In genomic region chr1:18646776-18647410, GRCh38 we compare ENCODE assay signal across 15 cellular contexts. TPM values are rescaled to one million over a fixed set of nuclear protein-coding genes. Genes with fewer than 3 reads are reported as not detected.
DNase-seq lines count a peak whose midpoint lies in the region; ATAC-seq, FAIRE-seq and TF ChIP-seq lines count a peak whose summit lies in the region.
"Had no signal": no experiment of that assay in that cellular context is flagged by ENCODE, and none has a peak within 500 bp of the region (broad histone marks: within the 10 kb centered on the region; RNA-seq: fewer than 3 reads in every experiment).

No MANE protein-coding gene starts in this region.

- no peak overlapping the region for H3K27ac Mint-ChIP-seq in endodermal cell
- H3K27ac Mint-ChIP-seq: dendritic cell treated with granulocyte-macrophage colony-stimulating factor and Interleukin-4, amounts not matched to agents 40 ng/mL and 50 ng/mL, for 4 days; natural killer cell had no signal

- no peaks in the 10 kb centered on the region for H3K36me3 Mint-ChIP-seq in endodermal cell (ENCODE audit: low read depth)
- H3K36me3 Mint-ChIP-seq: natural killer cell had no signal

- H3K27ac ChIP-seq in BLaER1 (no peak overlapping the region), endodermal cell (ENCODE audit: low read depth, low read length) (peak overlapping the region; percentile 34), pancreas (no peak overlapping the region)
- no peak overlapping the region for H3K27ac ChIP-seq in effector memory CD4-positive, alpha-beta T cell (ENCODE audit: insufficient read depth, low read length, poor library complexity, severe bottlenecking)

- H3K4me1 ChIP-seq in BLaER1 (peaks cover 10% of the 10 kb centered on the region; the same call in 1 of the 2 replicates), endodermal cell (ENCODE audit: control insufficient read depth, insufficient read depth, low read length) (peaks cover 7% of the 10 kb centered on the region), pancreas (peaks cover 0 to 3% (median 0%) of the 10 kb centered on the region in 3 donors)
- H3K4me1 ChIP-seq in effector memory CD4-positive, alpha-beta T cell (ENCODE audit: control insufficient read depth, insufficient read depth, low read length, poor library complexity, severe bottlenecking) = peaks cover 10% of the 10 kb centered on the region
- H3K4me1 ChIP-seq: HAP-1 had no signal

- H3K4me3 Mint-ChIP-seq in endodermal cell = no peak overlapping the region
- H3K4me3 Mint-ChIP-seq: dendritic cell treated with granulocyte-macrophage colony-stimulating factor and Interleukin-4, amounts not matched to agents 40 ng/mL and 50 ng/mL, for 4 days; natural killer cell had no signal

- peaks cover 56% of the 10 kb centered on the region for H3K4me1 Mint-ChIP-seq in endodermal cell

- ATAC-seq in pancreas (peak; percentile 25 to 73 (median 52)), HG03342 (IDR thresholded peaks at IDR 0.05; ENCODE audit: unreplicated experiment) (no peak)
- ATAC-seq: natural killer cell had no signal

- no peak overlapping the region for H3K4me2 ChIP-seq in BLaER1

- intact Hi-C loops in pancreas (cut with DNase I) = no loop called here

- no peaks in the 10 kb centered on the region for H3K36me3 ChIP-seq in BLaER1
- H3K36me3 ChIP-seq in endodermal cell (ENCODE audit: control insufficient read depth, insufficient read depth, low read length) = no peaks in the 10 kb centered on the region
- H3K36me3 ChIP-seq in pancreas = no peaks in the 10 kb centered on the region
- H3K36me3 ChIP-seq in effector memory CD4-positive, alpha-beta T cell (ENCODE audit: control insufficient read depth, insufficient read depth, low read length) = no peaks in the 10 kb centered on the region
- H3K36me3 ChIP-seq: HAP-1 had no signal

- H3K9ac ChIP-seq in BLaER1 (no peak overlapping the region), endodermal cell (ENCODE audit: extremely low read depth, low read length, poor library complexity, severe bottlenecking) (no peak overlapping the region)

- peak overlapping the region; percentile 36; the same call in 1 of the 2 replicates for H3K4me3 ChIP-seq in BLaER1
- H3K4me3 ChIP-seq in endodermal cell (ENCODE audit: low read length) = no peak overlapping the region
- peak overlapping the region in 3 of 4 donors; percentile 12 to 41 (median 24) for H3K4me3 ChIP-seq in pancreas
- no peak overlapping the region for H3K4me3 ChIP-seq in effector memory CD4-positive, alpha-beta T cell (ENCODE audit: insufficient read depth, low read depth, low read length, poor library complexity, severe bottlenecking)
- H3K4me3 ChIP-seq: HAP-1 had no signal

- H3K9me3 Mint-ChIP-seq in endodermal cell = no peaks in the 10 kb centered on the region
- H3K9me3 Mint-ChIP-seq: dendritic cell treated with granulocyte-macrophage colony-stimulating factor and Interleukin-4, amounts not matched to agents 40 ng/mL and 50 ng/mL, for 4 days; natural killer cell had no signal

- FAIRE-seq in pancreas (lab: Jason Lieb, UNC) (no peak), D721Med (lab: Jason Lieb, UNC) (no peak)

- peaks cover 82% of the 10 kb centered on the region for H4K20me1 ChIP-seq in BLaER1

- H3K9me3 ChIP-seq in BLaER1 (no peaks in the 10 kb centered on the region), endodermal cell (ENCODE audit: control insufficient read depth, low read length) (no peaks in the 10 kb centered on the region), pancreas (no peaks in the 10 kb centered on the region)
- no peaks in the 10 kb centered on the region for H3K9me3 ChIP-seq in effector memory CD4-positive, alpha-beta T cell (ENCODE audit: control insufficient read depth, low read length)
- H3K9me3 ChIP-seq: HAP-1 had no signal

- TF ChIP-seq CTCF in GM20000 (IDR thresholded peaks at IDR 0.05; ENCODE audit: extremely low read depth, missing control alignments) (no peak), endodermal cell (conservative IDR thresholded peaks at IDR 0.05) (no peak), pancreas (IDR thresholded peaks at IDR 0.05) (no peak), D721Med (IDR thresholded peaks at IDR 0.05; ENCODE audit: insufficient read depth, missing control alignments) (no peak)

- 1 to 4% methylated on average over 11 to 32 of the region's 51 CpGs for WGBS in endodermal cell (ENCODE audit: insufficient coverage in 1 of 2, insufficient read length in 1 of 2), 2 experiments
- WGBS in pancreas, 2 donors = 1 to 3% methylated on average over 27 to 49 of the region's 51 CpGs

- peaks cover 97% of the 10 kb centered on the region for H3K27me3 ChIP-seq in BLaER1
- peaks cover 91% of the 10 kb centered on the region for H3K27me3 ChIP-seq in endodermal cell (ENCODE audit: control insufficient read depth, insufficient read depth, low read length, poor library complexity, severe bottlenecking)
- H3K27me3 ChIP-seq in pancreas = peaks cover 4 to 67% (median 15%) of the 10 kb centered on the region in 4 donors
- H3K27me3 ChIP-seq in effector memory CD4-positive, alpha-beta T cell (replicated peaks; ENCODE audit: control insufficient read depth, insufficient read depth, low read length, poor library complexity, severe bottlenecking) = peaks cover 47% of the 10 kb centered on the region

- DNase-seq in GM20000 (ENCODE audit: low spot score) (peak; percentile 43), endodermal cell (peak; percentile 82), pancreas (peak in 1 of 6 donors; percentile 67), occipital lobe (lab: John Stamatoyannopoulos, UW) (no peak), D721Med (ENCODE audit: insufficient read length, low spot score) (no peak)
- DNase-seq in effector memory CD4-positive, alpha-beta T cell = no peak
- DNase-seq: MM.1S; natural killer cell; NCI-H2081; stimulated activated CD8-positive, alpha-beta memory T cell treated with anti-CD3 and anti-CD28 coated beads, Interleukin-4, amount 100 ng/mL, for 48 hours had no signal

- H3K27me3 Mint-ChIP-seq in endodermal cell (ENCODE audit: insufficient read depth) = peaks cover 94% of the 10 kb centered on the region

RNA-seq across cellular contexts. Expression of gene PAX7, which starts 16.2 kb away (rescaled TPM):
- total RNA-seq in endodermal cell (1 to 10 TPM; 2.2 to 2.4 TPM), pancreas (not detected), occipital lobe (not detected)
- polyA plus RNA-seq in endodermal cell (2013, experiment 1 of 2) = 13.1 TPM
- 12.1 TPM for polyA plus RNA-seq in endodermal cell (2013, experiment 2 of 2)
- not detected for polyA plus RNA-seq in pancreas
- total RNA-seq: natural killer cell had no signal
- polyA plus RNA-seq: BJ had no signal

Comparison
In these comparisons a context has a peak if more than half of its experiments do, and no peak if none do; other contexts are left out.
1. H3K4me3 ChIP-seq: peak in BLaER1 (single experiment) and pancreas (3 of 4); none in endodermal cell (single experiment) and effector memory CD4-positive, alpha-beta T cell (single experiment).
2. DNase-seq: peak in GM20000 (single experiment) and endodermal cell (single experiment); none in occipital lobe (single experiment), effector memory CD4-positive, alpha-beta T cell (0 of 3) and D721Med (single experiment).